ENCODE assay signal across 25 cellular contexts in the genomic region with DNA sequence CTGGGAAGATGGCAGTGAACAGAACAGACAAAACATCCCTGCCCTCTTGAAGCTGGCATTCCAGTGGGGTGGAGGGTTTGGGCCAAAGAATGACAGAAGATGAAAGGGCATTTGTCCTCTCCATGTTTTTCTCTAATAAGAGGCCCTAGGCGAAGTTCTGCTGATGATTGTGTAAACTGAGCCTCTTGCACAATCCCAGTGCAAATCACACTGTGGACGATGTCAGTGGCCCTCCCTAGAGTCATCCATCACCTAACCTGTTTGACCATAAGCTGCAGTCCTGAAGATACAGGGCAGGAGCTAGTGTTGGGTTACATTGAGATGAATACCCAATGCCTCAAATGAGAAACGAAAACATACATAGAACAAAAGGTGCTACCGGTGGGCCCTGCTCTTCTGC.
"Had no signal": no experiment of that assay in that cellular context is flagged by ENCODE, and none has a peak within 500 bp of the region (broad histone marks: within the 10 kb centered on the region; RNA-seq: fewer than 3 reads in every experiment).

No MANE protein-coding gene starts in this region.

- ATAC-seq: activated CD4-positive, CD25-positive, alpha-beta regulatory T cell treated with anti-CD3 and anti-CD28 coated beads, Interleukin-2, amount 50 U/mL, for 24 hours; effector memory CD8-positive, alpha-beta T cell; left lung; naive thymus-derived CD4-positive, alpha-beta T cell had no signal

- H3K36me3 ChIP-seq: ascending aorta, cardiac muscle cell, left lung, right atrium auricular region, spleen, suprapubic skin, tibial artery, WERI-Rb-1 had no signal

- H3K4me3 ChIP-seq: adrenal gland, ascending aorta, cardiac muscle cell, left lung, right atrium auricular region, spleen, suprapubic skin, tibial artery had no signal

- H3K4me3 Mint-ChIP-seq: activated naive CD4-positive, alpha-beta T cell treated with anti-CD3 and anti-CD28 coated beads for 36 hours; activated naive CD8-positive, alpha-beta T cell treated with anti-CD3 and anti-CD28 coated beads for 36 hours; brain; effector memory CD8-positive, alpha-beta T cell; naive thymus-derived CD4-positive, alpha-beta T cell; neural crest cell; T-helper 1 cell treated with Interleukin-12 subunit alpha and Interleukin-12 subunit beta and Interleukin-4 antibody, amounts not matched to agents 30 μg/mL and 1 μg/mL, for 36 hours had no signal

- H3K27me3 Mint-ChIP-seq: effector memory CD8-positive, alpha-beta T cell had no signal

- H3K4me1 Mint-ChIP-seq: activated naive CD8-positive, alpha-beta T cell treated with anti-CD3 and anti-CD28 coated beads for 36 hours; naive thymus-derived CD4-positive, alpha-beta T cell; neural crest cell had no signal

- H3K27me3 ChIP-seq: adrenal gland, ascending aorta, cardiac muscle cell, left lung, right atrium auricular region, spleen, suprapubic skin, tibial artery had no signal

- H3K36me3 Mint-ChIP-seq: activated naive CD8-positive, alpha-beta T cell treated with anti-CD3 and anti-CD28 coated beads for 36 hours; brain; naive thymus-derived CD4-positive, alpha-beta T cell had no signal

- H3K27ac Mint-ChIP-seq: activated naive CD4-positive, alpha-beta T cell treated with anti-CD3 and anti-CD28 coated beads for 36 hours; activated naive CD8-positive, alpha-beta T cell treated with anti-CD3 and anti-CD28 coated beads for 36 hours; brain; effector memory CD8-positive, alpha-beta T cell; naive thymus-derived CD4-positive, alpha-beta T cell; T-helper 1 cell treated with Interleukin-12 subunit alpha and Interleukin-12 subunit beta and Interleukin-4 antibody, amounts not matched to agents 30 μg/mL and 1 μg/mL, for 36 hours had no signal

- DNase-seq: activated CD4-positive, alpha-beta T cell treated with anti-CD3 and anti-CD28 coated beads for 48 hours; activated CD4-positive, alpha-beta T cell treated with anti-CD3 and anti-CD28 coated beads, Interleukin-2, amount 50 U/mL, for 48 hours; activated CD8-positive, alpha-beta memory T cell treated with anti-CD3 and anti-CD28 coated beads for 24 hours; activated effector memory CD4-positive, alpha-beta T cell treated with anti-CD3 and anti-CD28 coated beads, Interleukin-2, amount 50 U/mL, for 16 hours; activated naive CD4-positive, alpha-beta T cell treated with anti-CD3 and anti-CD28 coated beads for 36 hours; activated naive CD8-positive, alpha-beta T cell treated with anti-CD3 and anti-CD28 coated beads for 36 hours; adrenal gland; cortex of kidney; effector memory CD8-positive, alpha-beta T cell; head of caudate nucleus; left lung; naive thymus-derived CD4-positive, alpha-beta T cell; spleen; stimulated activated naive CD4-positive, alpha-beta T cell; T1000; tibial artery; WERI-Rb-1 had no signal

- H3K9me3 ChIP-seq: adrenal gland, ascending aorta, left lung, right atrium auricular region, spleen, suprapubic skin, tibial artery had no signal

- H3K4me1 ChIP-seq: ascending aorta, left lung, right atrium auricular region, spleen, suprapubic skin, tibial artery had no signal
